Comparison of ENCODE assay signal across 8 cellular contexts in genomic region chr5:173324115-173325001, GRCh38. TPM values are rescaled to one million over a fixed set of nuclear protein-coding genes. Genes with fewer than 3 reads are reported as not detected.
DNase-seq lines count a peak whose midpoint lies in the region; ATAC-seq and TF ChIP-seq lines count a peak whose summit lies in the region.

No MANE protein-coding gene starts in this region.

- H3K4me1 Mint-ChIP-seq in CD14-positive monocyte: peaks cover 33% of the 10 kb centered on the region

- peak overlapping the region; percentile 86 for H3K9ac ChIP-seq in BLaER1

- H3K36me3 Mint-ChIP-seq in CD14-positive monocyte: peaks cover 0 to 1% of the 10 kb centered on the region in 2 donors

- H3K4me1 ChIP-seq in BLaER1 (peaks cover 80% of the 10 kb centered on the region), upper lobe of left lung (peaks cover 43 to 72% (median 51%) of the 10 kb centered on the region in 4 donors)

- peaks cover 76 to 89% (median 79%) of the 10 kb centered on the region in 3 donors for H3K27me3 Mint-ChIP-seq in CD14-positive monocyte (ENCODE audit: low read depth in 3 of 3)

- TF ChIP-seq POLR2A in upper lobe of left lung (IDR thresholded peaks at IDR 0.05): no peak

- peak overlapping the region in 1 of 2 donors; percentile 77 for H3K4me3 Mint-ChIP-seq in CD14-positive monocyte

- H3K36me3 ChIP-seq in BLaER1 (peaks cover 56% of the 10 kb centered on the region), upper lobe of left lung (peaks cover 0 to 7% (median 0%) of the 10 kb centered on the region in 4 donors)

- no peak for TF ChIP-seq CTCF in upper lobe of left lung (IDR thresholded peaks at IDR 0.05)
- TF ChIP-seq CTCF in CD14-positive monocyte (IDR thresholded peaks at IDR 0.05): no peak

- intact Hi-C loops in CD14-positive monocyte (cut with micrococcal nuclease): no loop called here

- WGBS in upper lobe of left lung, 2 donors: 32 to 36% methylated on average over 29 of the region's 29 CpGs

- peak; percentile 69 to 95 (median 86) for TF ChIP-seq EP300 in upper lobe of left lung (IDR thresholded peaks at IDR 0.05)

- H3K9me3 ChIP-seq in BLaER1: peaks cover 13% of the 10 kb centered on the region; the same call in 1 of the 2 replicates
- no peaks in the 10 kb centered on the region for H3K9me3 ChIP-seq in upper lobe of left lung

- H3K9me3 Mint-ChIP-seq in CD14-positive monocyte: peaks cover 0 to 10% (median 7%) of the 10 kb centered on the region in 7 donors

- H3K4me3 ChIP-seq in BLaER1 (peak overlapping the region; percentile 83), upper lobe of left lung (peak overlapping the region in 1 of 4 donors; percentile 15)

- H3K27me3 ChIP-seq in BLaER1 (peaks cover 30% of the 10 kb centered on the region), upper lobe of left lung (peaks cover 0 to 21% (median 11%) of the 10 kb centered on the region in 4 donors)

- peaks cover 73% of the 10 kb centered on the region for H4K20me1 ChIP-seq in BLaER1

- peak; percentile 47 to 53 for ATAC-seq in upper lobe of left lung (ENCODE audit: low FRiP score in 2 of 2)

- peak overlapping the region in 1 of 7 donors; percentile 7 for H3K27ac Mint-ChIP-seq in CD14-positive monocyte

- DNase-seq in LHCN-M2 (ENCODE audit: low read depth) (peak; percentile 87), anterior cingulate cortex (lab: John Stamatoyannopoulos, UW) (peak in 49 of 58 donors; percentile 3 to 82 (median 43)), left kidney (ENCODE audit: low read depth, low spot score) (peak; percentile 85), upper lobe of left lung (peak; percentile 61 to 89), DMS53 treated with DMSO at 0.1 percent for 48 hours (lab: John Stamatoyannopoulos, UW; ENCODE audit: unreplicated experiment) (no peak), CD14-positive monocyte (ENCODE audit: low spot score) (no peak)
- no peak for DNase-seq in activated CD4-positive, CD25-positive, alpha-beta regulatory T cell (lab: John Stamatoyannopoulos, UW)

- peak overlapping the region; percentile 87 for H3K4me2 ChIP-seq in BLaER1

- H3K27ac ChIP-seq in BLaER1: peak overlapping the region; percentile 87
- peak overlapping the region; percentile 72 to 84 (median 76) for H3K27ac ChIP-seq in upper lobe of left lung

RNA-seq across cellular contexts. Expression of gene STC2, which starts 3.9 kb away (rescaled TPM):
- total RNA-seq in LHCN-M2 (2014; rRNA removed): 1,426 and 2,025 TPM in 2 replicates
- polyA plus RNA-seq in LHCN-M2 (2012): 1,502 TPM
- total RNA-seq in upper lobe of left lung: 10 to 100 TPM in 2 of 6 donors, 1 to 10 TPM in 4; 1.0 to 11.4 (median 6.2) TPM
- not detected for polyA plus RNA-seq in CD14-positive monocyte

Comparison
In these comparisons a context has a peak if more than half of its experiments do, and no peak if none do; other contexts are left out.
1. DNase-seq: peak in LHCN-M2 (single experiment), anterior cingulate cortex (49 of 58), left kidney (single experiment) and upper lobe of left lung (2 of 2); none in DMS53 treated with DMSO at 0.1 percent for 48 hours (single experiment), activated CD4-positive, CD25-positive, alpha-beta regulatory T cell (0 of 4) and CD14-positive monocyte (single experiment).
2. RNA of gene STC2, which starts 3.9 kb away (total RNA-seq): 1,426 to 2,025 TPM in LHCN-M2; 1.0 to 11.4 TPM in upper lobe of left lung; every median in the first group is over 100 times any median in the second.